ENCODE assay signal across 1 cellular context in genomic region chr16:66614161-66614802, GRCh38.
TF ChIP-seq lines count a peak whose summit lies in the region.

No MANE protein-coding gene starts in this region.

TF ChIP-seq in HepG2, 621 proteins besides CTCF, POLR2A, EP300 and RAD21 (continued from another document and continues in another):
- TF ChIP-seq ZHX2 (IDR thresholded peaks at IDR 0.05; ENCODE audit: low read depth), result no peak
- no peak for TF ChIP-seq ZHX2 (CRISPR knock-in tag; IDR thresholded peaks at IDR 0.05; ENCODE audit: borderline replicate concordance)
- TF ChIP-seq AGO2 (optimal IDR thresholded peaks at IDR 0.05; ENCODE audit: low read depth, low read length), result peak; percentile 10
- TF ChIP-seq HNF4A (CRISPR knock-in tag; IDR thresholded peaks at IDR 0.05), result peak; percentile 52
- TF ChIP-seq SRY (CRISPR knock-in tag; IDR thresholded peaks at IDR 0.05), result no peak
- TF ChIP-seq ZBTB37 (CRISPR knock-in tag; IDR thresholded peaks at IDR 0.05), result no peak; the same call in 1 of the 2 replicates
- no peak for TF ChIP-seq SKI (IDR thresholded peaks at IDR 0.05; ENCODE audit: partially characterized antibody)
- no peak for TF ChIP-seq ZC3H4 (CRISPR knock-in tag; IDR thresholded peaks at IDR 0.05; ENCODE audit: borderline replicate concordance)
- no peak for TF ChIP-seq ZBTB39 (CRISPR knock-in tag; IDR thresholded peaks at IDR 0.05)
- TF ChIP-seq RNF219 (CRISPR knock-in tag; IDR thresholded peaks at IDR 0.05), result no peak
- no peak for TF ChIP-seq KDM3A (CRISPR knock-in tag; IDR thresholded peaks at IDR 0.05; ENCODE audit: low read depth)
- no peak for TF ChIP-seq ZNF280B (CRISPR knock-in tag; IDR thresholded peaks at IDR 0.05; ENCODE audit: borderline replicate concordance)
- no peak for TF ChIP-seq ZNF10 (CRISPR knock-in tag; IDR thresholded peaks at IDR 0.05; ENCODE audit: borderline replicate concordance, low read depth)
- no peak for TF ChIP-seq MYPOP (CRISPR knock-in tag; IDR thresholded peaks at IDR 0.05)
- TF ChIP-seq SIX4 (CRISPR knock-in tag; IDR thresholded peaks at IDR 0.05), result no peak
- no peak for TF ChIP-seq ZKSCAN8 (CRISPR knock-in tag; IDR thresholded peaks at IDR 0.05; ENCODE audit: borderline replicate concordance)
- 0 out of 2 replicates have a peak, but pooled peaks have one; percentile 36 for TF ChIP-seq SALL1 (CRISPR knock-in tag; IDR thresholded peaks at IDR 0.05)
- TF ChIP-seq ZBTB44 (CRISPR knock-in tag; IDR thresholded peaks at IDR 0.05), result no peak
- TF ChIP-seq HOXA5 (CRISPR knock-in tag; IDR thresholded peaks at IDR 0.05), result no peak
- no peak for TF ChIP-seq ZNF703 (CRISPR knock-in tag; IDR thresholded peaks at IDR 0.05; ENCODE audit: borderline replicate concordance)
- no peak for TF ChIP-seq FOXP1 (IDR thresholded peaks at IDR 0.05)
- no peak for TF ChIP-seq FOXP1 (CRISPR knock-in tag; IDR thresholded peaks at IDR 0.05)
- TF ChIP-seq ETS1 (CRISPR knock-in tag; IDR thresholded peaks at IDR 0.05), result no peak
- TF ChIP-seq ZNF672 (CRISPR knock-in tag; IDR thresholded peaks at IDR 0.05), result no peak
- peak; percentile 89 for TF ChIP-seq RBM22 (optimal IDR thresholded peaks at IDR 0.05; ENCODE audit: low read length)
- TF ChIP-seq HINFP (CRISPR knock-in tag; IDR thresholded peaks at IDR 0.05; ENCODE audit: low read depth), result no peak
- TF ChIP-seq KLF9 (CRISPR knock-in tag; IDR thresholded peaks at IDR 0.05; ENCODE audit: low read depth), result no peak
- TF ChIP-seq ZFP36L1 (CRISPR knock-in tag; IDR thresholded peaks at IDR 0.05), result no peak
- no peak for TF ChIP-seq ZNF616 (CRISPR knock-in tag; IDR thresholded peaks at IDR 0.05; ENCODE audit: low read depth)
- TF ChIP-seq E2F5 (CRISPR knock-in tag; conservative IDR thresholded peaks at IDR 0.05), result no peak
